Comparison of ENCODE assay signal across 8 cellular contexts in the genomic region with DNA sequence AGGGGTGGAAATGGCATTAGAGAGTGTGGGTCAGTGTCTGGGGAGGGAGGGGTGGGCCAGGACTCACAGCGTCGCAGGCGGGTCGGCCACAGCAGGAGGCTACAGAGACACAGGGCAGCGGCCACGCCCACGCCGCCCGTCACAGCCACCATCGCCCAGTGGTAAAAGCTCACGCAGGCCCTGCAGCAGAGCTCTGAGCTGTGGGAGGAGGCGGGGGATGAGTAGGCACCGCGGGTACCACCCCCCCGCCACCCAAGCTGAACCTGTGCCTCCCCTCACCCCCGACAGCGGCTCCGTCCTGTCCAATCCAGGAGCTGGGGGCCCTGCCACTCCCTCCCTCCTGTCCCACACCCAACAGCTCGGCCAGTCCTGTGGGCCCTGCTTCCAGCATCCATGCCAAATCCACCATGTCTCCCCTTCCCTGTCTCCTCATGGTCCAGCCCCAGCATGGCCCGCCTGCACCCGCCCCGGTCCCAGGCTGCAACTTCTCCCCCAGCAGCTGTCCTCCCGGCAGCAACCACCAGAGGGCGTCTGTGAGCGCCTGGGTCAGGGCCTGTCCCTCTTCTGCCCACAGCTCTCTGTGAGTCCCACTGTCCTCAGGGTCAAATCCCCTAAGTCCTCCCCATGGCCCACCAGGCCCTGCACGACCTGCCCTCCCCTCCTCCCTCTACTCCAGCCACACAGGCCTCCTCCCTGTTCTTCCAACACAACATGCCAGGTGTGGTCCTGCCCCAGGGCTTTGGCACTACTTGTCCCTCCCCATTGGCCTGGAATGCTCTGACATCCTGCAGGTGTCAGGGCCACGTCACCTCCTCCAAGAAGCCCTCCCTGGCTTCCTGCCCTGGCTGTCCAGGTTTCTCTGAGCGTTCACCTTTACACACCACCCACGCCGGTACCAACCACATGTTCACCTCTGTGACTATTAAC.
DNase-seq lines count a peak whose midpoint lies in the region; ATAC-seq and TF ChIP-seq lines count a peak whose summit lies in the region.

No MANE protein-coding gene starts in this region.

- no peaks in the 10 kb centered on the region for H3K4me1 ChIP-seq in MM.1S (ENCODE audit: low read length)

- H3K9me3 Mint-ChIP-seq in central memory CD8-positive, alpha-beta T cell, result no peaks in the 10 kb centered on the region

- TF ChIP-seq CTCF in MM.1S (IDR thresholded peaks at IDR 0.05; ENCODE audit: low read length), result peak; percentile 95

- peaks cover 17% of the 10 kb centered on the region for H3K36me3 Mint-ChIP-seq in central memory CD8-positive, alpha-beta T cell (ENCODE audit: insufficient read depth)

- H3K79me2 ChIP-seq in MM.1S (ENCODE audit: low read length), result no peaks in the 10 kb centered on the region

- peak; percentile 49 for ATAC-seq in central memory CD8-positive, alpha-beta T cell (replicated peaks; ENCODE audit: extremely low read depth, poor library complexity, severe bottlenecking)
- ATAC-seq in GM19351 (IDR thresholded peaks at IDR 0.05; ENCODE audit: unreplicated experiment) (no peak), HG02623 (IDR thresholded peaks at IDR 0.05; ENCODE audit: unreplicated experiment) (no peak)

- no peak overlapping the region for H3K9ac ChIP-seq in MM.1S (ENCODE audit: low read length)

- no peaks in the 10 kb centered on the region for H4K20me1 ChIP-seq in MM.1S (ENCODE audit: insufficient read depth, low read length)

- no peaks in the 10 kb centered on the region for H3K27me3 Mint-ChIP-seq in central memory CD8-positive, alpha-beta T cell

- peaks cover 4% of the 10 kb centered on the region for H3F3A ChIP-seq in MM.1S (ENCODE audit: insufficient read depth, low read length)

- no peak overlapping the region for H2AFZ ChIP-seq in MM.1S (ENCODE audit: low read length)

- DNase-seq in ELR (ENCODE audit: low read depth), result peak; percentile 67
- peak; percentile 58 for DNase-seq in MM.1S
- DNase-seq in activated CD4-positive, alpha-beta T cell treated with anti-CD3 and anti-CD28 coated beads for 48 hours, result peak; percentile 86
- peak; percentile 70 to 90 for DNase-seq in central memory CD8-positive, alpha-beta T cell (ENCODE audit: low spot score in 2 of 2)
- DNase-seq in left kidney (ENCODE audit: low read depth, low spot score), result peak; percentile 61
- peak; percentile 83 for DNase-seq in stimulated activated CD4-positive, alpha-beta T cell treated with anti-CD3 and anti-CD28 coated beads, Interleukin-4, amount 100 ng/mL, for 24 hours

- no peak overlapping the region for H3K4me2 ChIP-seq in MM.1S (ENCODE audit: low read depth, low read length)

- peaks cover 13% of the 10 kb centered on the region for H3K4me1 Mint-ChIP-seq in central memory CD8-positive, alpha-beta T cell

- H3K4me3 ChIP-seq in MM.1S (ENCODE audit: low read length), result no peak overlapping the region

- peak overlapping the region; percentile 76 for H3K27ac Mint-ChIP-seq in central memory CD8-positive, alpha-beta T cell (ENCODE audit: low read depth)

- H3K36me3 ChIP-seq in MM.1S (replicated peaks; ENCODE audit: insufficient read depth, low read length), result no peaks in the 10 kb centered on the region

- no peaks in the 10 kb centered on the region for H3K9me2 ChIP-seq in MM.1S (replicated peaks; ENCODE audit: insufficient read depth, low read length)

- no peaks in the 10 kb centered on the region for H3K9me3 ChIP-seq in MM.1S (replicated peaks; ENCODE audit: insufficient read depth, low read length)

- no peak overlapping the region for H3K4me3 Mint-ChIP-seq in central memory CD8-positive, alpha-beta T cell

- H3K27ac ChIP-seq in MM.1S (ENCODE audit: low read length), result 0 out of 2 replicates have a peak overlapping the region, but pooled peaks have one; percentile 7

- no peaks in the 10 kb centered on the region for H3K27me3 ChIP-seq in MM.1S (replicated peaks; ENCODE audit: insufficient read depth, low read length)
